In genomic region chr20:3785240-3786125, GRCh38 we compare ENCODE assay signal across 1 cellular context.
TF ChIP-seq lines count a peak whose summit lies in the region.

No MANE protein-coding gene starts in this region.

TF ChIP-seq in H1, 55 proteins besides CTCF, POLR2A, EP300 and RAD21 (continued from another document):
- TF ChIP-seq CREB1 (IDR thresholded peaks at IDR 0.05): no peak
- TF ChIP-seq TAF1 (IDR thresholded peaks at IDR 0.05; ENCODE audit: low read depth, low read length): peak; percentile 1; the same call in 1 of the 2 replicates
- TF ChIP-seq GABPA (IDR thresholded peaks at IDR 0.05; ENCODE audit: borderline replicate concordance, insufficient read depth, low read length): no peak
- no peak for TF ChIP-seq CBX5 (IDR thresholded peaks at IDR 0.05; ENCODE audit: low read depth, low read length)
- no peak for TF ChIP-seq HDAC6 (IDR thresholded peaks at IDR 0.05; ENCODE audit: low read depth, low read length)
- TF ChIP-seq TCF12 (IDR thresholded peaks at IDR 0.05; ENCODE audit: low read depth, low read length): no peak
- no peak for TF ChIP-seq ZNF274 (IDR thresholded peaks at IDR 0.05; ENCODE audit: borderline replicate concordance, extremely low read depth, low read length)
TF ChIP-seq in H1: peak in this region for 2.
